In the genomic region with DNA sequence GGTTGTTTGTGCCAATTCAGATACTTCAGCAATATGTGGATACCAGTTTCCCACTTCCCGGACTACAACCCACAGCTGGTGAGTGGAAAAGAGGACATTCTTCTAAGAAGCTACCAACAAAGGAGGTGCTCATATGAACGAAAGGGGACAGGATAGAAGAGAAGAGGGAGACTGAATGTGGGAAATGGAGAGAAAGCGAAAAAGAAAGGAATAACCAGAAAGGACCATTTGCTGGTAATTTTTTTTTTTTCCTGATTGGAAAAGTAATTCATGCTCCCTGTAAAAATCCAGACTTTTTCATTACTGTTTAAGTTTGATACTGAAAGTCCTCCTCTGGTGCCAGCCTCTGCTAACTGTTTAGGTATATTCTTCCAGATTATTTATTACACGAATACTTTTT, we compare ENCODE assay signal across 10 cellular contexts. TPM values are rescaled to one million over a fixed set of nuclear protein-coding genes. Genes with fewer than 3 reads are reported as not detected.
DNase-seq lines count a peak whose midpoint lies in the region; ATAC-seq and TF ChIP-seq lines count a peak whose summit lies in the region.
"Had no signal": no experiment of that assay in that cellular context is flagged by ENCODE, and none has a peak within 500 bp of the region (broad histone marks: within the 10 kb centered on the region; RNA-seq: fewer than 3 reads in every experiment).

No MANE protein-coding gene starts in this region.

- TF ChIP-seq EP300 in sigmoid colon (IDR thresholded peaks at IDR 0.05): no peak

- CTCF ChIA-PET in activated naive CD4-positive, alpha-beta T cell treated with anti-CD3 and anti-CD28 coated beads, Interleukin-2, amount 10 ng/mL, durations not matched to agents 7 days and 5 days (lab: Charles Lee): interaction anchor here (0.6 to 6.9 kb wide), 4 partner anchors 10 to 132 kb away, joined by 3 to 43 read pairs (median 5); no protein-coding TSS in a partner anchor
- CTCF ChIA-PET in mammary epithelial cell (lab: Charles Lee; ENCODE audit: low non-redundant PET): no interaction called here

- H3K27me3 Mint-ChIP-seq in activated naive CD4-positive, alpha-beta T cell treated with anti-CD3 and anti-CD28 coated beads, Interleukin-2, amount 10 ng/mL, durations not matched to agents 7 days and 5 days: peaks cover 17% of the 10 kb centered on the region
- H3K27me3 Mint-ChIP-seq in progenitor cell of endocrine pancreas: peaks cover 59% of the 10 kb centered on the region

- H3K4me3 Mint-ChIP-seq in activated naive CD4-positive, alpha-beta T cell treated with anti-CD3 and anti-CD28 coated beads, Interleukin-2, amount 10 ng/mL, durations not matched to agents 7 days and 5 days: peak overlapping the region; percentile 94
- peak overlapping the region; percentile 76 for H3K4me3 Mint-ChIP-seq in progenitor cell of endocrine pancreas (ENCODE audit: low read depth)

- H3K9ac ChIP-seq in mammary epithelial cell (ENCODE audit: insufficient read depth, low read length): no peak overlapping the region

- no peak overlapping the region for H3K4me3 ChIP-seq in mammary epithelial cell (replicated peaks in 1 of 3; ENCODE audit: insufficient read depth in 1 of 3, low read depth in 2 of 3, low read length in 3 of 3)
- H3K4me3 ChIP-seq in sigmoid colon: no peak overlapping the region
- no peak overlapping the region for H3K4me3 ChIP-seq in coronary artery

- H3K36me3 ChIP-seq in mammary epithelial cell (ENCODE audit: insufficient read depth, low read length): no peaks in the 10 kb centered on the region
- H3K36me3 ChIP-seq in sigmoid colon: no peaks in the 10 kb centered on the region

- peak overlapping the region; percentile 95 for H3K4me2 ChIP-seq in mammary epithelial cell (ENCODE audit: insufficient read depth, low read depth, low read length)

- dilution Hi-C loops in mammary epithelial cell (cut with HindIII; ENCODE audit: low sequenced_read_pairs): no loop called here

- DNase-seq in activated naive CD4-positive, alpha-beta T cell treated with anti-CD3 and anti-CD28 coated beads, Interleukin-2, amount 10 ng/mL, durations not matched to agents 7 days and 5 days: no peak
- no peak for DNase-seq in activated naive CD4-positive, alpha-beta T cell treated with Interleukin-2 at 50 U/mL for 16 hours
- DNase-seq in OCI-M1 (lab: John Stamatoyannopoulos, UW): peak; percentile 50
- DNase-seq in mammary epithelial cell: no peak
- no peak for DNase-seq in progenitor cell of endocrine pancreas (ENCODE audit: low spot score, unreplicated experiment)
- no peak for DNase-seq in sigmoid colon
- no peak for DNase-seq in coronary artery (ENCODE audit: low spot score)
- DNase-seq: NCI-H2171 had no signal

- TF ChIP-seq POLR2A in sigmoid colon (IDR thresholded peaks at IDR 0.05): no peak

- no peaks in the 10 kb centered on the region for H4K20me1 ChIP-seq in mammary epithelial cell (ENCODE audit: insufficient read depth, low read length)

- intact Hi-C loops in mammary epithelial cell (cut with micrococcal nuclease): loop anchor here (2.0 to 10.0 kb wide), 3 partner anchors 23 to 383 kb away; partner anchors contain the start of genes DLL4, NUSAP1 and OIP5
- intact Hi-C loops in sigmoid colon (cut with DNase I): no loop called here

- no peaks in the 10 kb centered on the region for H3K79me2 ChIP-seq in mammary epithelial cell (ENCODE audit: insufficient read depth, low read length)

- in situ Hi-C loops in mammary epithelial cell (cut with MboI; ENCODE audit: low sequenced_read_pairs in 2 of 2): no loop called here

- H2AFZ ChIP-seq in mammary epithelial cell (ENCODE audit: low read depth, low read length): no peak overlapping the region

- H3K27ac ChIP-seq in mammary epithelial cell (ENCODE audit: insufficient read depth, low read depth, low read length) (no peak overlapping the region), sigmoid colon (no peak overlapping the region), coronary artery (no peak overlapping the region)

- H3K27me3 ChIP-seq in mammary epithelial cell (ENCODE audit: insufficient read depth, low read length): no peaks in the 10 kb centered on the region
- no peaks in the 10 kb centered on the region for H3K27me3 ChIP-seq in sigmoid colon

- BruUV-seq in mammary epithelial cell (replicated peaks; lab: Mats Ljungman, UMichigan): TSS peak; percentile 61

- peaks cover 9% of the 10 kb centered on the region for H3K36me3 Mint-ChIP-seq in activated naive CD4-positive, alpha-beta T cell treated with anti-CD3 and anti-CD28 coated beads, Interleukin-2, amount 10 ng/mL, durations not matched to agents 7 days and 5 days
- H3K36me3 Mint-ChIP-seq in progenitor cell of endocrine pancreas (ENCODE audit: insufficient read depth): peaks cover 5% of the 10 kb centered on the region

- WGBS in mammary epithelial cell (ENCODE audit: low coverage, missing lambda C conversion rate): 100% methylated on average over 4 of the region's 4 CpGs
- 92% methylated on average over 4 of the region's 4 CpGs for WGBS in sigmoid colon, 2 donors

- H3K4me1 ChIP-seq in mammary epithelial cell (ENCODE audit: insufficient read depth, low read length) (peaks cover 8% of the 10 kb centered on the region), sigmoid colon (peaks cover 0 to 34% (median 26%) of the 10 kb centered on the region in 4 donors)

- TF ChIP-seq CTCF in mammary epithelial cell (conservative IDR thresholded peaks at IDR 0.05 in 1 of 2, IDR thresholded peaks at IDR 0.05 in 1 of 2; ENCODE audit: extremely low read depth in 1 of 2, insufficient read depth in 1 of 2, low read depth in 1 of 2, low read length in 2 of 2): no peak
- TF ChIP-seq CTCF in progenitor cell of endocrine pancreas (IDR thresholded peaks at IDR 0.05; ENCODE audit: unreplicated experiment): no peak
- no peak for TF ChIP-seq CTCF in sigmoid colon (IDR thresholded peaks at IDR 0.05)
- no peak for TF ChIP-seq CTCF in coronary artery (IDR thresholded peaks at IDR 0.05)

- H3K9me3 ChIP-seq in mammary epithelial cell (replicated peaks; ENCODE audit: insufficient read depth, low read length): no peaks in the 10 kb centered on the region
- H3K9me3 ChIP-seq in sigmoid colon: no peaks in the 10 kb centered on the region

- ATAC-seq in GM21367 (IDR thresholded peaks at IDR 0.05; ENCODE audit: unreplicated experiment): no peak
- ATAC-seq: sciatic nerve had no signal

- H3K4me1 Mint-ChIP-seq in activated naive CD4-positive, alpha-beta T cell treated with anti-CD3 and anti-CD28 coated beads, Interleukin-2, amount 10 ng/mL, durations not matched to agents 7 days and 5 days: peaks cover 43% of the 10 kb centered on the region
- peaks cover 17% of the 10 kb centered on the region for H3K4me1 Mint-ChIP-seq in progenitor cell of endocrine pancreas (ENCODE audit: low read depth)

- H3K27ac Mint-ChIP-seq in activated naive CD4-positive, alpha-beta T cell treated with anti-CD3 and anti-CD28 coated beads, Interleukin-2, amount 10 ng/mL, durations not matched to agents 7 days and 5 days: peak overlapping the region; percentile 93
- no peak overlapping the region for H3K27ac Mint-ChIP-seq in progenitor cell of endocrine pancreas

- H3K9me3 Mint-ChIP-seq in activated naive CD4-positive, alpha-beta T cell treated with anti-CD3 and anti-CD28 coated beads, Interleukin-2, amount 10 ng/mL, durations not matched to agents 7 days and 5 days: no peaks in the 10 kb centered on the region
- no peaks in the 10 kb centered on the region for H3K9me3 Mint-ChIP-seq in progenitor cell of endocrine pancreas (ENCODE audit: low read depth)

RNA-seq across cellular contexts. Expression of gene CHAC1, which starts 1.5 kb away (rescaled TPM):
- total RNA-seq in mammary epithelial cell (100 to 1,000 TPM in 1 of 2 donors, 10 to 100 TPM in 1; 72.4 to 127 TPM), progenitor cell of endocrine pancreas (14.4 and 18.1 TPM in 2 replicates), sigmoid colon (1 to 10 TPM in 3 of 4 donors, under 1 TPM in 1; 0.66 to 3.1 (median 2.4) TPM)
- polyA plus RNA-seq in mammary epithelial cell (30.9 TPM), sigmoid colon (10 to 100 TPM in 1 of 3 donors, 1 to 10 TPM in 2; 3.0 to 31.4 (median 8.3) TPM)
- polyA minus RNA-seq in mammary epithelial cell: 37.2 TPM

RNA-seq across cellular contexts. Expression of gene DLL4, which starts 22.6 kb away (rescaled TPM):
- total RNA-seq in mammary epithelial cell: under 1 TPM in 1 of 2 donors, not detected in 1; under 0.01 TPM
- polyA plus RNA-seq in mammary epithelial cell: not detected
- not detected for polyA minus RNA-seq in mammary epithelial cell
- total RNA-seq in progenitor cell of endocrine pancreas: 6.2 and 6.5 TPM in 2 replicates
- 1 to 10 TPM; 3.5 to 5.4 (median 4.6) TPM for total RNA-seq in sigmoid colon
- polyA plus RNA-seq in sigmoid colon: 10 to 100 TPM in 1 of 3 donors, 1 to 10 TPM in 2; 1.6 to 12.2 (median 3.6) TPM

RNA-seq across cellular contexts. Expression of gene VPS18, which starts 57.5 kb away (rescaled TPM):
- total RNA-seq in mammary epithelial cell (10 to 100 TPM; 21.5 to 56.0 TPM), progenitor cell of endocrine pancreas (27.4 and 28.9 TPM in 2 replicates), sigmoid colon (10 to 100 TPM; 17.4 to 19.6 (median 19.0) TPM)
- polyA plus RNA-seq in mammary epithelial cell (18.4 TPM), sigmoid colon (10 to 100 TPM in 1 of 3 donors, 1 to 10 TPM in 2; 4.8 to 15.1 (median 6.7) TPM)
- 43.4 TPM for polyA minus RNA-seq in mammary epithelial cell
